Comparison of ENCODE assay signal across 21 cellular contexts in genomic region chr5:28512648-28513047, GRCh38.
A peak's percentile ranks its signal among the peaks of the same experiment; 100 is the strongest.
DNase-seq lines count a peak whose midpoint lies in the region; ATAC-seq, FAIRE-seq and TF ChIP-seq lines count a peak whose summit lies in the region.
"Had no signal": no experiment of that assay in that cellular context is flagged by ENCODE, and none has a peak within 500 bp of the region (broad histone marks: within the 10 kb centered on the region; RNA-seq: fewer than 3 reads in every experiment).

No MANE protein-coding gene starts in this region.

- intact Hi-C loops in testis (cut with DNase I; ENCODE audit: low total_unique reads), result no loop called here

- no peak overlapping the region for H3K56ac ChIP-seq in H9 (ENCODE audit: insufficient read length, low read depth, low read length)

- no peaks in the 10 kb centered on the region for H3K23me2 ChIP-seq in H9 (ENCODE audit: insufficient read length, low read depth, low read length, poor library complexity, severe bottlenecking)

- H3K4me1 ChIP-seq in A549 (no peaks in the 10 kb centered on the region), GM23338 (ENCODE audit: insufficient read depth) (no peaks in the 10 kb centered on the region), OCI-LY3 (ENCODE audit: low read length) (no peaks in the 10 kb centered on the region), endodermal cell (ENCODE audit: control insufficient read depth, insufficient read depth, low read length) (peaks cover 6% of the 10 kb centered on the region), testis (no peaks in the 10 kb centered on the region), H9 (ENCODE audit: insufficient read depth, low read length) (no peaks in the 10 kb centered on the region)

- H4K5ac ChIP-seq in H9 (ENCODE audit: insufficient read length, low read depth, low read length), result no peak overlapping the region

- peak overlapping the region; percentile 57 for H3K4me2 ChIP-seq in A549
- no peak overlapping the region for H3K4me2 ChIP-seq in GM23338
- H3K4me2 ChIP-seq in OCI-LY3 (ENCODE audit: low read length), result peak overlapping the region; percentile 14
- no peak overlapping the region for H3K4me2 ChIP-seq in H9 (ENCODE audit: insufficient read depth, insufficient read length, low read length)

- H2BK20ac ChIP-seq in H9 (ENCODE audit: low read depth, low read length, poor library complexity, severe bottlenecking), result no peak overlapping the region

- no peak overlapping the region for H4K91ac ChIP-seq in H9 (ENCODE audit: insufficient read length, low read depth, low read length)

- no peak overlapping the region for H3K4ac ChIP-seq in H9 (ENCODE audit: low read depth, low read length)

- H3K36me3 Mint-ChIP-seq in GM23338 (ENCODE audit: low read depth), result peaks cover 3% of the 10 kb centered on the region; the same call in 1 of the 3 replicates
- H3K36me3 Mint-ChIP-seq in endodermal cell (ENCODE audit: low read depth), result no peaks in the 10 kb centered on the region
- no peaks in the 10 kb centered on the region for H3K36me3 Mint-ChIP-seq in H9 (ENCODE audit: insufficient read depth in 1 of 3, low read depth in 3 of 3)
- H3K36me3 Mint-ChIP-seq: CD14-positive monocyte had no signal

- no peak for TF ChIP-seq EP300 in A549 (IDR thresholded peaks at IDR 0.05)

- H3K36me3 ChIP-seq in GM23338 (ENCODE audit: insufficient read depth) (0 out of 2 replicates have a peak, but pooled peaks cover 3% of the 10 kb centered on the region), OCI-LY3 (replicated peaks; ENCODE audit: low read depth, low read length) (no peaks in the 10 kb centered on the region), endodermal cell (ENCODE audit: control insufficient read depth, insufficient read depth, low read length) (no peaks in the 10 kb centered on the region), testis (ENCODE audit: low read depth, missing control alignments) (no peaks in the 10 kb centered on the region)

- H3K14ac ChIP-seq in H9 (ENCODE audit: insufficient read depth, low read length), result no peak overlapping the region

- CTCF ChIA-PET in A549 (lab: Yijun Ruan, JAX), result no interaction called here

- TF ChIP-seq RAD21 in A549 (conservative IDR thresholded peaks at IDR 0.05 in 1 of 2, IDR thresholded peaks at IDR 0.05 in 1 of 2), result no peak

- no peak overlapping the region for H2AK5ac ChIP-seq in H9 (ENCODE audit: insufficient read length, low read length)

- DNase-seq in A549 (ENCODE audit: low read depth in 1 of 2, low spot score in 1 of 2), result no peak
- no peak for DNase-seq in GM23338 (ENCODE audit: low spot score)
- no peak for DNase-seq in endodermal cell
- DNase-seq in testis, result no peak
- DNase-seq in epidermal melanocyte (ENCODE audit: insufficient read length, low spot score), result no peak
- no peak for DNase-seq in H9
- DNase-seq: DMS153, EL, H7, Kasumi-1, MM.1S, NCI-H1105, NCI-H1694 treated with DMSO at 0.1 percent for 48 hours, NCI-H2107, NCI-H226, NCI-H526, SHP77, T-helper 2 cell had no signal

- H3K9ac ChIP-seq in OCI-LY3 (ENCODE audit: low read length) (no peak overlapping the region), endodermal cell (ENCODE audit: extremely low read depth, low read length, poor library complexity, severe bottlenecking) (no peak overlapping the region), H9 (ENCODE audit: extremely low read depth, insufficient read length, low read length) (no peak overlapping the region)

- WGBS in A549 (ENCODE audit: missing lambda C conversion rate), result 20% methylated on average over 4 of the region's 4 CpGs
- 85 to 94% methylated on average over 2 to 4 of the region's 4 CpGs for WGBS in endodermal cell (ENCODE audit: insufficient coverage in 1 of 2, insufficient read length in 1 of 2), 2 experiments
- 72 to 87% methylated on average over 4 of the region's 4 CpGs for WGBS in testis, 2 donors
- no CpG with 5 or more reads among the region's 4 CpGs for WGBS in H9 (ENCODE audit: extremely low coverage, insufficient read length, low lambda C conversion rate)

- H3K27me3 Mint-ChIP-seq in GM23338 (ENCODE audit: insufficient read depth, low read depth, poor library complexity) (no peaks in the 10 kb centered on the region), endodermal cell (ENCODE audit: insufficient read depth) (no peaks in the 10 kb centered on the region), H9 (ENCODE audit: low read depth) (no peaks in the 10 kb centered on the region)

- H2BK120ac ChIP-seq in H9 (ENCODE audit: low read depth, low read length, poor library complexity, severe bottlenecking), result no peak overlapping the region

- H3K9me2 ChIP-seq in GM23338 (ENCODE audit: insufficient read depth), result no peaks in the 10 kb centered on the region

- H4K8ac ChIP-seq in H9 (replicated peaks; ENCODE audit: insufficient read length, low read depth, low read length), result no peak overlapping the region

- H3K27me3 ChIP-seq in GM23338 (ENCODE audit: insufficient read depth) (no peaks in the 10 kb centered on the region), OCI-LY3 (ENCODE audit: low read depth, low read length) (no peaks in the 10 kb centered on the region), endodermal cell (ENCODE audit: control insufficient read depth, insufficient read depth, low read length, poor library complexity, severe bottlenecking) (no peaks in the 10 kb centered on the region), testis (no peaks in the 10 kb centered on the region), H9 (ENCODE audit: insufficient read depth, low read length) (no peaks in the 10 kb centered on the region)

- H3K4me1 Mint-ChIP-seq in GM23338 (peaks cover 9% of the 10 kb centered on the region), endodermal cell (peaks cover 24% of the 10 kb centered on the region), H9 (peaks cover 6% of the 10 kb centered on the region in 2 experiments; a peak in 2 of 4 replicates)
- H3K4me1 Mint-ChIP-seq: CD14-positive monocyte had no signal

- H2AFZ ChIP-seq in GM23338, result no peak overlapping the region
- no peak overlapping the region; the same call in 1 of the 2 replicates for H2AFZ ChIP-seq in OCI-LY3 (ENCODE audit: low read depth, low read length)
- H2AFZ ChIP-seq in H9 (ENCODE audit: low read length), result no peak overlapping the region

- H3K79me2 ChIP-seq in GM23338 (replicated peaks; ENCODE audit: insufficient read depth) (no peaks in the 10 kb centered on the region), OCI-LY3 (ENCODE audit: low read length) (no peaks in the 10 kb centered on the region), H9 (ENCODE audit: insufficient read depth, low read length) (no peaks in the 10 kb centered on the region)

- ATAC-seq in A549 (no peak), GM23338 (no peak), GM21825 (IDR thresholded peaks at IDR 0.05; ENCODE audit: unreplicated experiment) (no peak)

- H3F3A ChIP-seq in GM23338 (replicated peaks; ENCODE audit: low read depth), result no peaks in the 10 kb centered on the region

- TF ChIP-seq POLR2A in A549 (IDR thresholded peaks at IDR 0.05; ENCODE audit: low read length), result no peak
- no peak for TF ChIP-seq POLR2A in testis (IDR thresholded peaks at IDR 0.05)

- H4K20me1 ChIP-seq in GM23338 (replicated peaks; ENCODE audit: insufficient read depth), result no peaks in the 10 kb centered on the region
- no peaks in the 10 kb centered on the region for H4K20me1 ChIP-seq in OCI-LY3 (ENCODE audit: insufficient read depth, low read length)
- H4K20me1 ChIP-seq in H9 (ENCODE audit: control insufficient read depth, insufficient read depth, insufficient read length), result no peaks in the 10 kb centered on the region

- H3K4me3 Mint-ChIP-seq in GM23338, result no peak overlapping the region
- no peak overlapping the region for H3K4me3 Mint-ChIP-seq in endodermal cell
- no peak overlapping the region for H3K4me3 Mint-ChIP-seq in H9
- H3K4me3 Mint-ChIP-seq: CD14-positive monocyte had no signal

- POLR2A ChIA-PET in A549 (lab: Yijun Ruan, JAX), result no interaction called here

- no peak overlapping the region for H3K23ac ChIP-seq in H9 (ENCODE audit: insufficient read length, low read depth, low read length)

- H2BK15ac ChIP-seq in H9 (ENCODE audit: low read depth, low read length), result no peak overlapping the region

- H3K9me3 Mint-ChIP-seq in GM23338 (peaks cover 8% of the 10 kb centered on the region; the same call in 2 of the 3 replicates), endodermal cell (peaks cover 24% of the 10 kb centered on the region), H9 (peaks cover 0 to 14% of the 10 kb centered on the region in 2 experiments; a peak in 3 of 5 replicates)

- no peak for FAIRE-seq in A549 (lab: Jason Lieb, UNC)

- TF ChIP-seq CTCF in A549 (IDR thresholded peaks at IDR 0.05) (no peak), GM23338 (conservative IDR thresholded peaks at IDR 0.05; ENCODE audit: low read depth in 2 of 2) (no peak), OCI-LY3 (IDR thresholded peaks at IDR 0.05; ENCODE audit: low read depth, low read length) (no peak), endodermal cell (conservative IDR thresholded peaks at IDR 0.05) (no peak), testis (IDR thresholded peaks at IDR 0.05) (no peak), H9 (conservative IDR thresholded peaks at IDR 0.05) (no peak)

- H3K9me3 ChIP-seq in A549 (0 out of 3 replicates have a peak, but pooled peaks cover 6% of the 10 kb centered on the region), OCI-LY3 (ENCODE audit: insufficient read depth, low read length) (no peaks in the 10 kb centered on the region), endodermal cell (ENCODE audit: control insufficient read depth, low read length) (peaks cover 33% of the 10 kb centered on the region), testis (no peaks in the 10 kb centered on the region), H9 (ENCODE audit: control insufficient read depth, low read depth, low read length) (no peaks in the 10 kb centered on the region)

- no peak overlapping the region for H3K18ac ChIP-seq in H9 (ENCODE audit: insufficient read length, low read depth, low read length)

- H2BK12ac ChIP-seq in H9 (ENCODE audit: insufficient read length, low read depth, low read length), result no peak overlapping the region

- H2BK5ac ChIP-seq in H9 (ENCODE audit: insufficient read length, low read length), result no peak overlapping the region

- H3K27ac ChIP-seq in A549 (no peak overlapping the region), GM23338 (ENCODE audit: low read depth) (no peak overlapping the region), OCI-LY3 (ENCODE audit: low read length) (no peak overlapping the region), endodermal cell (ENCODE audit: low read depth, low read length) (no peak overlapping the region), testis (no peak overlapping the region), H9 (ENCODE audit: insufficient read length, low read depth, low read length) (no peak overlapping the region)

- H3K4me3 ChIP-seq in A549, result no peak overlapping the region
- H3K4me3 ChIP-seq in GM23338, result no peak overlapping the region
- H3K4me3 ChIP-seq in OCI-LY3 (ENCODE audit: low read length), result no peak overlapping the region
- H3K4me3 ChIP-seq in endodermal cell (ENCODE audit: low read length), result no peak overlapping the region
- no peak overlapping the region for H3K4me3 ChIP-seq in testis

- H3K79me1 ChIP-seq in H9 (ENCODE audit: insufficient read depth, low read depth, low read length, poor library complexity, severe bottlenecking), result no peaks in the 10 kb centered on the region

- H3T11ph ChIP-seq in H9 (ENCODE audit: low read length), result no peak overlapping the region

- H3K27ac Mint-ChIP-seq in GM23338 (peak overlapping the region; percentile 65; the same call in 1 of the 2 replicates), endodermal cell (peak overlapping the region; percentile 18), H9 (peak overlapping the region in 1 of 3 experiments; percentile 72; a peak in 1 of 7 replicates)

Comparison
In these comparisons a context has a peak if more than half of its experiments do, and no peak if none do; other contexts are left out.
1. H3K4me2 ChIP-seq: peak in A549 (single experiment) and OCI-LY3 (single experiment); none in GM23338 (single experiment) and H9 (single experiment).